18 cellular contexts compared by ENCODE assay signal in genomic region chr11:102981324-102981910, GRCh38. TPM values are rescaled to one million over a fixed set of nuclear protein-coding genes. Genes with fewer than 3 reads are reported as not detected.
DNase-seq lines count a peak whose midpoint lies in the region; ATAC-seq lines count a peak whose summit lies in the region.
"Had no signal": no experiment of that assay in that cellular context is flagged by ENCODE, and none has a peak within 500 bp of the region (broad histone marks: within the 10 kb centered on the region; RNA-seq: fewer than 3 reads in every experiment).

No MANE protein-coding gene starts in this region.

- peak; percentile 60 for DNase-seq in activated CD4-positive, alpha-beta T cell treated with anti-CD3 and anti-CD28 coated beads, Interleukin-2, amount 10 ng/mL, durations not matched to agents 24 days and 14 days
- DNase-seq in activated CD4-positive, alpha-beta T cell treated with anti-CD3 and anti-CD28 coated beads for 48 hours = no peak
- DNase-seq in medulla oblongata (ENCODE audit: extremely low spot score) = peak; percentile 8
- DNase-seq in LoVo (ENCODE audit: low spot score) = no peak
- DNase-seq in GOT3 (lab: John Stamatoyannopoulos, UW) = no peak
- DNase-seq in NCI-H1417 (lab: John Stamatoyannopoulos, UW) = no peak
- DNase-seq: 8988T; activated CD4-positive, CD25-positive, alpha-beta regulatory T cell; activated naive CD4-positive, alpha-beta T cell treated with Interleukin-2 at 50 U/mL for 16 hours; DMS53; heart right ventricle; NCI-H345; SIG-M5 had no signal

- H3K4me1 Mint-ChIP-seq in activated CD4-positive, alpha-beta T cell treated with anti-CD3 and anti-CD28 coated beads, Interleukin-2, amount 10 ng/mL, durations not matched to agents 24 days and 14 days = peaks cover 6% of the 10 kb centered on the region
- H3K4me1 Mint-ChIP-seq: IgD-negative memory B cell, mesothelial cell of epicardium had no signal

- ATAC-seq in HG02610 (IDR thresholded peaks at IDR 0.05; ENCODE audit: unreplicated experiment) (peak; percentile 77), HG03575 (IDR thresholded peaks at IDR 0.05; ENCODE audit: extremely low read depth, insufficient number of reproducible peaks, low FRiP score, unreplicated experiment) (peak; percentile 78)
- ATAC-seq: heart right ventricle had no signal

- peaks cover 9% of the 10 kb centered on the region for H3K9me3 Mint-ChIP-seq in activated CD4-positive, alpha-beta T cell treated with anti-CD3 and anti-CD28 coated beads, Interleukin-2, amount 10 ng/mL, durations not matched to agents 24 days and 14 days
- H3K9me3 Mint-ChIP-seq: dendritic cell treated with granulocyte-macrophage colony-stimulating factor and Interleukin-4, amounts not matched to agents 40 ng/mL and 50 ng/mL, for 4 days had no signal

- intact Hi-C loops in activated CD4-positive, alpha-beta T cell treated with anti-CD3 and anti-CD28 coated beads, Interleukin-2, amount 10 ng/mL, durations not matched to agents 24 days and 14 days (cut with micrococcal nuclease) = loop anchor here (10.0 kb wide), 1 partner anchor 73 kb away; no protein-coding TSS in a partner anchor

- peaks cover 1% of the 10 kb centered on the region for H3K36me3 Mint-ChIP-seq in activated CD4-positive, alpha-beta T cell treated with anti-CD3 and anti-CD28 coated beads, Interleukin-2, amount 10 ng/mL, durations not matched to agents 24 days and 14 days (ENCODE audit: low read depth)
- H3K36me3 Mint-ChIP-seq: mesothelial cell of epicardium had no signal

- H3K27me3 Mint-ChIP-seq in activated CD4-positive, alpha-beta T cell treated with anti-CD3 and anti-CD28 coated beads, Interleukin-2, amount 10 ng/mL, durations not matched to agents 24 days and 14 days = peaks cover 4% of the 10 kb centered on the region
- H3K27me3 Mint-ChIP-seq: dendritic cell treated with granulocyte-macrophage colony-stimulating factor and Interleukin-4, amounts not matched to agents 40 ng/mL and 50 ng/mL, for 4 days had no signal

- H3K27ac Mint-ChIP-seq in activated CD4-positive, alpha-beta T cell treated with anti-CD3 and anti-CD28 coated beads, Interleukin-2, amount 10 ng/mL, durations not matched to agents 24 days and 14 days = peak overlapping the region; percentile 16
- H3K27ac Mint-ChIP-seq: dendritic cell treated with granulocyte-macrophage colony-stimulating factor and Interleukin-4, amounts not matched to agents 40 ng/mL and 50 ng/mL, for 4 days; mesothelial cell of epicardium had no signal

- H3K4me3 Mint-ChIP-seq in activated CD4-positive, alpha-beta T cell treated with anti-CD3 and anti-CD28 coated beads, Interleukin-2, amount 10 ng/mL, durations not matched to agents 24 days and 14 days = no peak overlapping the region
- H3K4me3 Mint-ChIP-seq: dendritic cell treated with granulocyte-macrophage colony-stimulating factor and Interleukin-4, amounts not matched to agents 40 ng/mL and 50 ng/mL, for 4 days; IgD-negative memory B cell; mesothelial cell of epicardium had no signal

RNA-seq across cellular contexts. Expression of gene MMP13, which starts 25.9 kb away (rescaled TPM):
- total RNA-seq in activated CD4-positive, alpha-beta T cell treated with anti-CD3 and anti-CD28 coated beads, Interleukin-2, amount 10 ng/mL, durations not matched to agents 24 days and 14 days = not detected in 2 replicates
- total RNA-seq: heart right ventricle, mesothelial cell of epicardium had no signal

Comparison
In these comparisons a context has a peak if more than half of its experiments do, and no peak if none do; other contexts are left out.
1. DNase-seq: peak in activated CD4-positive, alpha-beta T cell treated with anti-CD3 and anti-CD28 coated beads, Interleukin-2, amount 10 ng/mL, durations not matched to agents 24 days and 14 days (single experiment) and medulla oblongata (single experiment); none in activated CD4-positive, alpha-beta T cell treated with anti-CD3 and anti-CD28 coated beads for 48 hours (single experiment), LoVo (single experiment), GOT3 (single experiment) and NCI-H1417 (0 of 3).